Comparison of ENCODE assay signal across 8 cellular contexts in genomic region chr10:130137077-130137448, GRCh38. TPM values are rescaled to one million over a fixed set of nuclear protein-coding genes. Genes with fewer than 3 reads are reported as not detected.
DNase-seq lines count a peak whose midpoint lies in the region; ATAC-seq and TF ChIP-seq lines count a peak whose summit lies in the region.

No MANE protein-coding gene starts in this region.

- no peak overlapping the region for H3K56ac ChIP-seq in H9 (ENCODE audit: insufficient read length, low read depth, low read length)

- peak overlapping the region; percentile 85 for H3K4me3 ChIP-seq in right cardiac atrium (ENCODE audit: low read length)
- H3K4me3 ChIP-seq in skin epidermis = peak overlapping the region; percentile 80 to 100 (median 97)

- no peak overlapping the region for H4K5ac ChIP-seq in H9 (ENCODE audit: insufficient read length, low read depth, low read length)

- H2BK5ac ChIP-seq in H9 (ENCODE audit: insufficient read length, low read length) = no peak overlapping the region

- in situ Hi-C loops in ACHN (cut with HindIII; ENCODE audit: low pct_ligation_motif_present, low pct_unique_long_range_greater_than_20kb, low sequenced_read_pairs) = no loop called here

- no peaks in the 10 kb centered on the region for H4K20me1 ChIP-seq in H9 (ENCODE audit: control insufficient read depth, insufficient read depth, insufficient read length)

- H3K27me3 ChIP-seq in H9 (ENCODE audit: insufficient read depth, low read length) (no peaks in the 10 kb centered on the region), right cardiac atrium (ENCODE audit: control insufficient read depth, insufficient read depth) (no peaks in the 10 kb centered on the region)

- H2BK120ac ChIP-seq in H9 (ENCODE audit: low read depth, low read length, poor library complexity, severe bottlenecking) = no peak overlapping the region

- no peak overlapping the region for H3K14ac ChIP-seq in H9 (ENCODE audit: insufficient read depth, low read length)

- no peak overlapping the region for H2BK20ac ChIP-seq in H9 (ENCODE audit: low read depth, low read length, poor library complexity, severe bottlenecking)

- peaks cover 33% of the 10 kb centered on the region; the same call in 1 of the 2 replicates for H3K79me2 ChIP-seq in H9 (ENCODE audit: insufficient read depth, low read length)

- H3K4me2 ChIP-seq in H9 (ENCODE audit: insufficient read depth, insufficient read length, low read length) = peak overlapping the region; percentile 97

- H3K23me2 ChIP-seq in H9 (ENCODE audit: insufficient read length, low read depth, low read length, poor library complexity, severe bottlenecking) = peaks cover 10% of the 10 kb centered on the region

- no peak overlapping the region for H2BK15ac ChIP-seq in H9 (ENCODE audit: low read depth, low read length)

- no peak overlapping the region for H3K18ac ChIP-seq in H9 (ENCODE audit: insufficient read length, low read depth, low read length)

- no peak for TF ChIP-seq CTCF in H9 (conservative IDR thresholded peaks at IDR 0.05)
- TF ChIP-seq CTCF in WTC11 (IDR thresholded peaks at IDR 0.05) = no peak

- no peak overlapping the region for H2AK5ac ChIP-seq in H9 (ENCODE audit: insufficient read length, low read length)

- no peaks in the 10 kb centered on the region for H3K9me3 ChIP-seq in H9 (ENCODE audit: control insufficient read depth, low read depth, low read length)
- no peaks in the 10 kb centered on the region for H3K9me3 ChIP-seq in right cardiac atrium (ENCODE audit: control insufficient read depth, low read length)

- H4K8ac ChIP-seq in H9 (replicated peaks; ENCODE audit: insufficient read length, low read depth, low read length) = no peak overlapping the region

- H3K79me1 ChIP-seq in H9 (ENCODE audit: insufficient read depth, low read depth, low read length, poor library complexity, severe bottlenecking) = peaks cover 10% of the 10 kb centered on the region

- H3K4me1 Mint-ChIP-seq in H9 (peaks cover 19 to 21% of the 10 kb centered on the region in 2 experiments), WTC11 (peaks cover 31% of the 10 kb centered on the region)

- no peak overlapping the region for H3T11ph ChIP-seq in H9 (ENCODE audit: low read length)

- peak overlapping the region in 2 of 3 experiments; percentile 79 to 90; a peak in 2 of 7 replicates for H3K27ac Mint-ChIP-seq in H9
- H3K27ac Mint-ChIP-seq in WTC11 = peak overlapping the region; percentile 57; the same call in 1 of the 2 replicates

- ATAC-seq in WTC11 (no peak), right cardiac atrium (no peak)

- intact Hi-C loops in right cardiac atrium (cut with DNase I) = no loop called here

- H3K27me3 Mint-ChIP-seq in H9 (ENCODE audit: low read depth) = peaks cover 5% of the 10 kb centered on the region
- H3K27me3 Mint-ChIP-seq in WTC11 (ENCODE audit: low read depth) = peaks cover 6% of the 10 kb centered on the region

- CTCF ChIA-PET in WTC11 (lab: Charles Lee) = interaction anchor here (0.6 to 3.3 kb wide), 3 partner anchors 10 to 63 kb away, joined by 3 to 39 read pairs (median 16); partner anchors contain the start of gene C10orf143

- H3K4ac ChIP-seq in H9 (ENCODE audit: low read depth, low read length) = no peak overlapping the region

- H3K27ac ChIP-seq in H9 (ENCODE audit: insufficient read length, low read depth, low read length) = no peak overlapping the region
- H3K27ac ChIP-seq in right cardiac atrium (ENCODE audit: low read length) = peak overlapping the region; percentile 83
- peak overlapping the region; percentile 55 to 99 (median 93) for H3K27ac ChIP-seq in skin epidermis

- POLR2A ChIA-PET in WTC11 (lab: Charles Lee) = interaction anchor here (1.9 to 4.2 kb wide), 2 partner anchors 10 to 26 kb away, joined by 6 to 48 read pairs; partner anchors contain the start of gene C10orf143

- H3K36me3 Mint-ChIP-seq in H9 (ENCODE audit: insufficient read depth in 1 of 3, low read depth in 3 of 3) (peaks cover 8 to 22% (median 10%) of the 10 kb centered on the region in 3 experiments), WTC11 (peaks cover 10% of the 10 kb centered on the region)

- H3K4me3 Mint-ChIP-seq in H9 (peak overlapping the region; percentile 91 to 93), WTC11 (peak overlapping the region; percentile 85)

- no peak overlapping the region for H2AFZ ChIP-seq in H9 (ENCODE audit: low read length)

- H4K91ac ChIP-seq in H9 (ENCODE audit: insufficient read length, low read depth, low read length) = no peak overlapping the region

- H3K4me1 ChIP-seq in H9 (ENCODE audit: insufficient read depth, low read length) = peaks cover 6% of the 10 kb centered on the region; the same call in 1 of the 2 replicates
- peaks cover 6% of the 10 kb centered on the region for H3K4me1 ChIP-seq in right cardiac atrium (ENCODE audit: control insufficient read depth, insufficient read depth, low read length)

- no CpG with 5 or more reads among the region's 10 CpGs for WGBS in H9 (ENCODE audit: extremely low coverage, insufficient read length, low lambda C conversion rate)
- WGBS in right cardiac atrium = 3% methylated on average over 10 of the region's 10 CpGs

- H3K9me3 Mint-ChIP-seq in H9 (no peaks in the 10 kb centered on the region), WTC11 (no peaks in the 10 kb centered on the region)

- H3K9ac ChIP-seq in H9 (ENCODE audit: extremely low read depth, insufficient read length, low read length) = peak overlapping the region; percentile 91

- H3K23ac ChIP-seq in H9 (ENCODE audit: insufficient read length, low read depth, low read length) = no peak overlapping the region

- DNase-seq in ACHN = peak; percentile 51
- DNase-seq in H9 = no peak
- no peak for DNase-seq in WTC11 (ENCODE audit: low spot score)
- no peak for DNase-seq in right cardiac atrium
- no peak for DNase-seq in T1000 (lab: John Stamatoyannopoulos, UW)
- no peak for DNase-seq in NCI-H1048 (lab: John Stamatoyannopoulos, UW)
- no peak for DNase-seq in C1 segment of cervical spinal cord (lab: John Stamatoyannopoulos, UW)

- H2BK12ac ChIP-seq in H9 (ENCODE audit: insufficient read length, low read depth, low read length) = no peak overlapping the region

TF ChIP-seq in WTC11, 78 proteins besides CTCF, POLR2A, EP300 and RAD21:
- no peak for TF ChIP-seq FOXJ3 (CRISPR knock-in tag; IDR thresholded peaks at IDR 0.05; ENCODE audit: borderline replicate concordance)
- TF ChIP-seq RELA (CRISPR knock-in tag; IDR thresholded peaks at IDR 0.05; ENCODE audit: borderline replicate concordance) = no peak
- TF ChIP-seq, protein P1, sequence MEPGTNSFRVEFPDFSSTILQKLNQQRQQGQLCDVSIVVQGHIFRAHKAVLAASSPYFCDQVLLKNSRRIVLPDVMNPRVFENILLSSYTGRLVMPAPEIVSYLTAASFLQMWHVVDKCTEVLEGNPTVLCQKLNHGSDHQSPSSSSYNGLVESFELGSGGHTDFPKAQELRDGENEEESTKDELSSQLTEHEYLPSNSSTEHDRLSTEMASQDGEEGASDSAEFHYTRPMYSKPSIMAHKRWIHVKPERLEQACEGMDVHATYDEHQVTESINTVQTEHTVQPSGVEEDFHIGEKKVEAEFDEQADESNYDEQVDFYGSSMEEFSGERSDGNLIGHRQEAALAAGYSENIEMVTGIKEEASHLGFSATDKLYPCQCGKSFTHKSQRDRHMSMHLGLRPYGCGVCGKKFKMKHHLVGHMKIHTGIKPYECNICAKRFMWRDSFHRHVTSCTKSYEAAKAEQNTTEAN (CRISPR knock-in tag; IDR thresholded peaks at IDR 0.05) = no peak
- no peak for TF ChIP-seq ESRRA (CRISPR knock-in tag; IDR thresholded peaks at IDR 0.05; ENCODE audit: borderline replicate concordance)
- TF ChIP-seq, protein P2, sequence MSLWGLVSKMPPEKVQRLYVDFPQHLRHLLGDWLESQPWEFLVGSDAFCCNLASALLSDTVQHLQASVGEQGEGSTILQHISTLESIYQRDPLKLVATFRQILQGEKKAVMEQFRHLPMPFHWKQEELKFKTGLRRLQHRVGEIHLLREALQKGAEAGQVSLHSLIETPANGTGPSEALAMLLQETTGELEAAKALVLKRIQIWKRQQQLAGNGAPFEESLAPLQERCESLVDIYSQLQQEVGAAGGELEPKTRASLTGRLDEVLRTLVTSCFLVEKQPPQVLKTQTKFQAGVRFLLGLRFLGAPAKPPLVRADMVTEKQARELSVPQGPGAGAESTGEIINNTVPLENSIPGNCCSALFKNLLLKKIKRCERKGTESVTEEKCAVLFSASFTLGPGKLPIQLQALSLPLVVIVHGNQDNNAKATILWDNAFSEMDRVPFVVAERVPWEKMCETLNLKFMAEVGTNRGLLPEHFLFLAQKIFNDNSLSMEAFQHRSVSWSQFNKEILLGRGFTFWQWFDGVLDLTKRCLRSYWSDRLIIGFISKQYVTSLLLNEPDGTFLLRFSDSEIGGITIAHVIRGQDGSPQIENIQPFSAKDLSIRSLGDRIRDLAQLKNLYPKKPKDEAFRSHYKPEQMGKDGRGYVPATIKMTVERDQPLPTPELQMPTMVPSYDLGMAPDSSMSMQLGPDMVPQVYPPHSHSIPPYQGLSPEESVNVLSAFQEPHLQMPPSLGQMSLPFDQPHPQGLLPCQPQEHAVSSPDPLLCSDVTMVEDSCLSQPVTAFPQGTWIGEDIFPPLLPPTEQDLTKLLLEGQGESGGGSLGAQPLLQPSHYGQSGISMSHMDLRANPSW (CRISPR knock-in tag; conservative IDR thresholded peaks at IDR 0.05; ENCODE audit: low read depth) = no peak
- TF ChIP-seq ZNF416 (CRISPR knock-in tag; IDR thresholded peaks at IDR 0.05) = no peak

RNA-seq across cellular contexts. Expression of gene GLRX3, which starts 0.9 kb away (rescaled TPM):
- 135 and 139 TPM in 2 replicates for total RNA-seq in H9 (2021)
- 132 to 142 TPM (median 133 TPM) in 3 replicates for total RNA-seq in WTC11 (2021)
- total RNA-seq in right cardiac atrium = 10 to 100 TPM; 52.8 to 60.0 (median 57.0) TPM
- 62.5 TPM for polyA plus RNA-seq in right cardiac atrium

RNA-seq across cellular contexts. Expression of gene C10orf143, which starts 26.4 kb away (rescaled TPM):
- total RNA-seq in H9 (2021) = 0.79 and 0.94 TPM in 2 replicates
- total RNA-seq in WTC11 (2021) = 1.4 to 1.9 TPM (median 1.6 TPM) in 3 replicates
- 1 to 10 TPM; 1.7 to 2.8 (median 2.4) TPM for total RNA-seq in right cardiac atrium
- polyA plus RNA-seq in right cardiac atrium = 4.0 TPM
